ENCODE assay signal across 38 cellular contexts in genomic region chr5:174559141-174559540, GRCh38.
A peak's percentile ranks its signal among the peaks of the same experiment; 100 is the strongest.
DNase-seq lines count a peak whose midpoint lies in the region; FAIRE-seq and TF ChIP-seq lines count a peak whose summit lies in the region.
"Had no signal": no experiment of that assay in that cellular context is flagged by ENCODE, and none has a peak within 500 bp of the region (broad histone marks: within the 10 kb centered on the region; RNA-seq: fewer than 3 reads in every experiment).

No MANE protein-coding gene starts in this region.

- H3K27ac Mint-ChIP-seq in chondrocyte (ENCODE audit: unreplicated experiment) (peak overlapping the region; percentile 24), osteocyte (ENCODE audit: unreplicated experiment) (peak overlapping the region; percentile 78)
- H3K27ac Mint-ChIP-seq: activated T-helper 2 cell treated with anti-CD3 and anti-CD28 coated beads, Interferon-gamma antibody, Interleukin-2, Interleukin-4, amounts not matched to agents 10 μg/mL and 5 μg/mL and 100 μg/mL, durations not matched to agents 14 hours and 24 hours and 36 hours; immature natural killer cell; memory B cell; nephron progenitor cell; stimulated activated naive CD8-positive, alpha-beta T cell treated with anti-CD3 and anti-CD28 coated beads, Interleukin-15, Interleukin-2, amounts not matched to agents 100 ng/mL and 50 ng/mL, for 24 hours had no signal

- DNase-seq in AG10803 (ENCODE audit: low read depth), result peak; percentile 26
- DNase-seq in RKO (ENCODE audit: low spot score), result peak; percentile 5
- DNase-seq in chondrocyte (ENCODE audit: low spot score), result no peak
- no peak for DNase-seq in osteocyte (ENCODE audit: extremely low spot score, unreplicated experiment)
- no peak for DNase-seq in CD1c-positive myeloid dendritic cell (ENCODE audit: extremely low spot score)
- DNase-seq in urothelium cell line (ENCODE audit: low spot score), result no peak
- no peak for DNase-seq in amygdala (lab: John Stamatoyannopoulos, UW)
- DNase-seq in retina, result no peak
- DNase-seq: activated CD4-positive, alpha-beta T cell treated with anti-CD3 and anti-CD28 coated beads for 48 hours; activated CD8-positive, alpha-beta memory T cell treated with anti-CD3 and anti-CD28 coated beads for 24 hours; activated naive CD4-positive, alpha-beta T cell treated with anti-CD3 and anti-CD28 coated beads, Interleukin-2, amount 50 U/mL, for 16 hours; activated T-cell treated with anti-CD3 and anti-CD28 coated beads for 4 hours; anterior cingulate cortex; DMS153; HCEC 1CT; hypothalamus; immature natural killer cell; Karpas-422; MV-4-11; NCI-H2107; NCI-H82; nephron progenitor cell; pancreas; Peyer's patch; SJCRH30; stimulated activated CD8-positive, alpha-beta memory T cell treated with anti-CD3 and anti-CD28 coated beads, Interleukin-4, amount 100 ng/mL, for 48 hours; SW 1271; T-helper 9 cell; testis; uterus; WERI-Rb-1 had no signal

- H3K4me3 ChIP-seq in AG10803 (ENCODE audit: low read length), result no peak overlapping the region
- H3K4me3 ChIP-seq: BLaER1 treated with 17β-estradiol and CSF1 and Interleukin-3, amounts not matched to agents 10 nM and 100 nM; pancreas; Peyer's patch; SJCRH30; testis; uterus had no signal

- H3K4me1 Mint-ChIP-seq in chondrocyte (ENCODE audit: low read depth), result peaks cover 25% of the 10 kb centered on the region
- H3K4me1 Mint-ChIP-seq in osteocyte (ENCODE audit: unreplicated experiment), result peaks cover 50% of the 10 kb centered on the region
- H3K4me1 Mint-ChIP-seq: central memory CD8-positive, alpha-beta T cell; immature natural killer cell; memory B cell had no signal

- H3K9me3 Mint-ChIP-seq in chondrocyte (ENCODE audit: low read depth) (peaks cover 4% of the 10 kb centered on the region), osteocyte (ENCODE audit: unreplicated experiment) (peaks cover 8% of the 10 kb centered on the region)
- H3K9me3 Mint-ChIP-seq: activated T-helper 2 cell treated with anti-CD3 and anti-CD28 coated beads, Interferon-gamma antibody, Interleukin-2, Interleukin-4, amounts not matched to agents 10 μg/mL and 5 μg/mL and 100 μg/mL, durations not matched to agents 14 hours and 24 hours and 36 hours; stimulated activated naive CD8-positive, alpha-beta T cell treated with anti-CD3 and anti-CD28 coated beads, Interleukin-15, Interleukin-2, amounts not matched to agents 100 ng/mL and 50 ng/mL, for 24 hours had no signal

- TF ChIP-seq CTCF in AG10803 (conservative IDR thresholded peaks at IDR 0.05; ENCODE audit: low read length) (no peak), chondrocyte (IDR thresholded peaks at IDR 0.05) (no peak), osteocyte (IDR thresholded peaks at IDR 0.05) (no peak)

- no peak overlapping the region for H3K4me3 Mint-ChIP-seq in chondrocyte (ENCODE audit: unreplicated experiment)
- H3K4me3 Mint-ChIP-seq in osteocyte (ENCODE audit: unreplicated experiment), result no peak overlapping the region
- H3K4me3 Mint-ChIP-seq: central memory CD8-positive, alpha-beta T cell; immature natural killer cell; memory B cell; nephron progenitor cell; stimulated activated naive CD8-positive, alpha-beta T cell treated with anti-CD3 and anti-CD28 coated beads, Interleukin-15, Interleukin-2, amounts not matched to agents 100 ng/mL and 50 ng/mL, for 24 hours had no signal

- no peak for FAIRE-seq in urothelium cell line (lab: Jason Lieb, UNC)
- FAIRE-seq: endometrium, G401.6, pancreas had no signal

- no peaks in the 10 kb centered on the region for H3K36me3 Mint-ChIP-seq in chondrocyte (ENCODE audit: low read depth)
- H3K36me3 Mint-ChIP-seq in osteocyte (ENCODE audit: unreplicated experiment), result peaks cover 4% of the 10 kb centered on the region
- H3K36me3 Mint-ChIP-seq: immature natural killer cell, memory B cell had no signal

- H3K27me3 Mint-ChIP-seq in chondrocyte (ENCODE audit: low read depth) (no peaks in the 10 kb centered on the region), osteocyte (ENCODE audit: unreplicated experiment) (no peaks in the 10 kb centered on the region)

Comparison
In these comparisons a context has a peak if more than half of its experiments do, and no peak if none do; other contexts are left out.
1. DNase-seq: peak in AG10803 (single experiment) and RKO (single experiment); none in chondrocyte (single experiment), osteocyte (single experiment), CD1c-positive myeloid dendritic cell (single experiment), urothelium cell line (single experiment), amygdala (0 of 56) and retina (single experiment).